Comparison of ENCODE assay signal across 24 cellular contexts in the genomic region with DNA sequence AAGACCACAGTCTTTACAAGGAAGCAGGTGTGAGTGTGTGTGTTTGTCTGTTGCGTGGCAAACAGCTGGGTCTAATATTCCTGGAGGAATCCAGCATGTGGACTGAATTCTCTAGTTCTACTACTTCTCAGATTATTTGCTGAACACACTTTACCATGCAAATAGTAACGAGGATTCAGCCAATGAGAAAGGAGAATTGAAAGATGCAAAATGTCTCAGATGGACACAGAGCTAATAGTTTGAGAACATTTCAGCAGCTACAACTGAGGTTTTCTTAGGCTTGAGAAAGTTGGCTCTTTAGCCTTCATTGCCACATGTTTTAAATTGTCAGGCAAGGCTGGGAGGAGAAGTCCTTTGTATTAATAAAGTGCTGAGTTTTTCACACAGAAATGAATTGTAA.
"Had no signal": no experiment of that assay in that cellular context is flagged by ENCODE, and none has a peak within 500 bp of the region (broad histone marks: within the 10 kb centered on the region; RNA-seq: fewer than 3 reads in every experiment).

No MANE protein-coding gene starts in this region.

- H3K9me3 ChIP-seq: MG63, SJSA1 had no signal

- H3K4me3 ChIP-seq: MG63, SJSA1, SK-N-MC had no signal

- H3K27ac ChIP-seq: SJSA1, SK-N-MC had no signal

- H3K27me3 ChIP-seq: MG63, SJSA1 had no signal

- H3K4me1 ChIP-seq: SJSA1 had no signal

- H3K36me3 ChIP-seq: MG63, SJSA1 had no signal

- ATAC-seq: HepG2 had no signal

- DNase-seq: IMR-90, Karpas-422, KG1, MG63, NCI-H1092, NCI-H1105 treated with DMSO at 0.1 percent for 48 hours, NCI-H1417 treated with DMSO at 0.1 percent for 48 hours, NCI-H146, NCI-H1694 treated with DMSO at 0.1 percent for 48 hours, NCI-H1930, NCI-H2081, NCI-H2107, NCI-H226, NCI-H446, NCI-H510A, NCI-H524 treated with DMSO at 0.1 percent for 48 hours, NCI-H69, NCI-H774, Right ventricle myocardium superior, RPMI8226, SIG-M5 had no signal
